In the genomic region with DNA sequence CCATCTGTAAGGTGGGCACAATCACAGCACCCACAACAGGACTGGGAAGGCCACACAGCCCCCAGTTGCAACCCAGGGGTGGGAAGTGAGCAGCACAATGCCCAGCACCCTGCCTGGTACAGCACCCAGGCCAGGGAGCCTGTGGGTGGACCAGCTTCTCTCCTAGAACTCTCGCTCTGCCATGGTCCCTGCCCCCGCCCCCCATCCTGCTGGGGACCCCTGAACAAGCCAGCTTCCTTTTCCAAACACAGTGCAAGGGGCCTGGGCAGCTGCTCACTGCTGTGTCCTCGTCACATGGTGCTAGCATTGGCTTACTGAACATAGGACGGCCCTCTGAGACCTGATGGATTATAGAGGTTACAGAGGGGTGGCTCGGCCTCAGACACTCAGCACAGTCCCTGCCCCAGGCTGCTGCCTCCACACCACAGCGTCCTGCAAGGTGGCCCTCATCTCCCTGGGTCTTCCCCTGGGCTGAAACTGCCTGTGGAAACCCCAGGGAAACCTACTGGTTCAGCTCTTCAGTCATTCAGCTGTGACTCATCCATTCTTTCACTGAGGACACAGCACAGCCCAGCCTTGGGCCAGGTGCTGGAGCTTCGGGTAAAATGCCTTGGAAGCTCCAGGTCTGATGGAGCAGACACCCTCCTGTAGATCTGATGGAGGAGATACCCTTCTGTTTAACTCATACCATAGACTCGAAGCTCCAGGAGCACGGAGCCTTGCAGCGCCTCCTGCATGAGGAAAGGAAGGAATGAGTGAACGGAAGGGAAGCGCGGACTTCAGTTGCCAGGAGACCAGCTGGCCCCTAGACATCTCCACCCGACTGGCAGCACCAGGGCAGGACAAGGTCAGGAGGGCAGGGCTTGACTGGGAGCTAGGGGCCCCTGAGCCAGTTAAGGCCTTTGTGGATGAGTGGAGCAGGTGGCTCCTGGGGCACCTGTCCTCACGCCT, we compare ENCODE assay signal across 23 cellular contexts. TPM values are rescaled to one million over a fixed set of nuclear protein-coding genes. Genes with fewer than 3 reads are reported as not detected.
A peak's percentile ranks its signal among the peaks of the same experiment; 100 is the strongest.
DNase-seq lines count a peak whose midpoint lies in the region; ATAC-seq and TF ChIP-seq lines count a peak whose summit lies in the region.
"Had no signal": no experiment of that assay in that cellular context is flagged by ENCODE, and none has a peak within 500 bp of the region (broad histone marks: within the 10 kb centered on the region; RNA-seq: fewer than 3 reads in every experiment).

No MANE protein-coding gene starts in this region.

- in situ Hi-C loops in Panc1 (cut with HindIII; ENCODE audit: low pct_unique_long_range_greater_than_20kb, low sequenced_read_pairs), result no loop called here

- TF ChIP-seq CTCF in Panc1 (IDR thresholded peaks at IDR 0.05) (no peak), spleen (IDR thresholded peaks at IDR 0.05 in 8 of 11, conservative IDR thresholded peaks at IDR 0.05 in 3 of 11) (no peak)

- H3K36me3 ChIP-seq in Panc1 (ENCODE audit: control insufficient read depth, insufficient read depth, low read length) (no peaks in the 10 kb centered on the region), spleen (no peaks in the 10 kb centered on the region)
- H3K36me3 ChIP-seq: breast epithelium, upper lobe of left lung had no signal

- no peak overlapping the region for H3K4me3 Mint-ChIP-seq in activated naive CD8-positive, alpha-beta T cell treated with anti-CD3 and anti-CD28 coated beads, Interleukin-2, amount 50 U/mL, for 24 hours
- no peak overlapping the region for H3K4me3 Mint-ChIP-seq in activated naive CD8-positive, alpha-beta T cell treated with anti-CD3 and anti-CD28 coated beads for 36 hours
- no peak overlapping the region for H3K4me3 Mint-ChIP-seq in activated CD8-positive, alpha-beta memory T cell treated with anti-CD3 and anti-CD28 coated beads, Interleukin-2, amount 10 ng/mL, durations not matched to agents 7 days and 5 days
- H3K4me3 Mint-ChIP-seq: activated naive CD4-positive, alpha-beta T cell treated with anti-CD3 and anti-CD28 coated beads for 36 hours; neural crest cell; stimulated activated effector memory CD8-positive, alpha-beta T cell treated with anti-CD3 and anti-CD28 coated beads, Interleukin-12 subunit alpha, Interleukin-12 subunit beta, amount 100 ng/mL, for 72 hours had no signal

- H3K27ac ChIP-seq in Panc1 (ENCODE audit: low read length) (no peak overlapping the region), spleen (no peak overlapping the region)
- H3K27ac ChIP-seq: breast epithelium, upper lobe of left lung, VCaP had no signal

- peak; percentile 34 for ATAC-seq in activated naive CD8-positive, alpha-beta T cell treated with anti-CD3 and anti-CD28 coated beads, Interleukin-2, amount 50 U/mL, for 24 hours
- ATAC-seq in Panc1 (peak; percentile 71), HG03442 (IDR thresholded peaks at IDR 0.05; ENCODE audit: unreplicated experiment) (no peak)
- ATAC-seq in activated CD8-positive, alpha-beta memory T cell treated with anti-CD3 and anti-CD28 coated beads, Interleukin-2, amount 10 ng/mL, durations not matched to agents 7 days and 5 days, result no peak
- ATAC-seq: GM12878; stimulated activated effector memory CD8-positive, alpha-beta T cell treated with anti-CD3 and anti-CD28 coated beads, Interleukin-12 subunit alpha, Interleukin-12 subunit beta, amount 100 ng/mL, for 72 hours had no signal

- H3K36me3 Mint-ChIP-seq in activated naive CD8-positive, alpha-beta T cell treated with anti-CD3 and anti-CD28 coated beads, Interleukin-2, amount 50 U/mL, for 24 hours (ENCODE audit: low read depth), result no peaks in the 10 kb centered on the region
- no peaks in the 10 kb centered on the region for H3K36me3 Mint-ChIP-seq in activated naive CD8-positive, alpha-beta T cell treated with anti-CD3 and anti-CD28 coated beads for 36 hours
- no peaks in the 10 kb centered on the region for H3K36me3 Mint-ChIP-seq in activated CD8-positive, alpha-beta memory T cell treated with anti-CD3 and anti-CD28 coated beads, Interleukin-2, amount 10 ng/mL, durations not matched to agents 7 days and 5 days
- H3K36me3 Mint-ChIP-seq: stimulated activated effector memory CD8-positive, alpha-beta T cell treated with anti-CD3 and anti-CD28 coated beads, Interleukin-12 subunit alpha, Interleukin-12 subunit beta, amount 100 ng/mL, for 72 hours had no signal

- TF ChIP-seq POLR2A in spleen (IDR thresholded peaks at IDR 0.05), result no peak

- H3K4me1 ChIP-seq in Panc1 (ENCODE audit: control insufficient read depth, insufficient read depth, low read length) (peaks cover 7% of the 10 kb centered on the region), spleen (peaks cover 0 to 12% (median 0%) of the 10 kb centered on the region in 6 donors)

- intact Hi-C loops in Panc1 (cut with micrococcal nuclease; ENCODE audit: unreplicated experiment), result no loop called here
- intact Hi-C loops in spleen (cut with DNase I; ENCODE audit: low total_unique reads), result no loop called here

- POLR2A ChIA-PET in Panc1 (lab: Charles Lee), result no interaction called here

- H3K27ac Mint-ChIP-seq in activated naive CD8-positive, alpha-beta T cell treated with anti-CD3 and anti-CD28 coated beads, Interleukin-2, amount 50 U/mL, for 24 hours, result no peak overlapping the region
- H3K27ac Mint-ChIP-seq in activated naive CD8-positive, alpha-beta T cell treated with anti-CD3 and anti-CD28 coated beads for 36 hours, result no peak overlapping the region
- H3K27ac Mint-ChIP-seq in activated CD8-positive, alpha-beta memory T cell treated with anti-CD3 and anti-CD28 coated beads, Interleukin-2, amount 10 ng/mL, durations not matched to agents 7 days and 5 days, result no peak overlapping the region
- H3K27ac Mint-ChIP-seq: activated naive CD4-positive, alpha-beta T cell treated with anti-CD3 and anti-CD28 coated beads for 36 hours; stimulated activated effector memory CD8-positive, alpha-beta T cell treated with anti-CD3 and anti-CD28 coated beads, Interleukin-12 subunit alpha, Interleukin-12 subunit beta, amount 100 ng/mL, for 72 hours had no signal

- H3K4me1 Mint-ChIP-seq in activated naive CD8-positive, alpha-beta T cell treated with anti-CD3 and anti-CD28 coated beads, Interleukin-2, amount 50 U/mL, for 24 hours, result no peaks in the 10 kb centered on the region
- H3K4me1 Mint-ChIP-seq in activated naive CD8-positive, alpha-beta T cell treated with anti-CD3 and anti-CD28 coated beads for 36 hours, result no peaks in the 10 kb centered on the region
- H3K4me1 Mint-ChIP-seq in activated CD8-positive, alpha-beta memory T cell treated with anti-CD3 and anti-CD28 coated beads, Interleukin-2, amount 10 ng/mL, durations not matched to agents 7 days and 5 days, result no peaks in the 10 kb centered on the region
- H3K4me1 Mint-ChIP-seq: stimulated activated effector memory CD8-positive, alpha-beta T cell treated with anti-CD3 and anti-CD28 coated beads, Interleukin-12 subunit alpha, Interleukin-12 subunit beta, amount 100 ng/mL, for 72 hours had no signal

- no peaks in the 10 kb centered on the region for H3K9me3 ChIP-seq in Panc1 (ENCODE audit: control insufficient read depth, insufficient read depth, low read depth, low read length)
- no peaks in the 10 kb centered on the region for H3K9me3 ChIP-seq in spleen
- H3K9me3 ChIP-seq: breast epithelium, upper lobe of left lung had no signal

- no peak overlapping the region for H3K4me3 ChIP-seq in Panc1 (ENCODE audit: low read depth in 2 of 2, low read length in 2 of 2)
- no peak overlapping the region for H3K4me3 ChIP-seq in spleen
- H3K4me3 ChIP-seq: breast epithelium, GM12878, upper lobe of left lung had no signal

- CTCF ChIA-PET in Panc1 (lab: Charles Lee), result no interaction called here
- CTCF ChIA-PET in activated CD8-positive, alpha-beta memory T cell treated with anti-CD3 and anti-CD28 coated beads, Interleukin-2, amount 10 ng/mL, durations not matched to agents 7 days and 5 days (lab: Charles Lee), result no interaction called here

- no peaks in the 10 kb centered on the region for H3K9me3 Mint-ChIP-seq in activated naive CD8-positive, alpha-beta T cell treated with anti-CD3 and anti-CD28 coated beads, Interleukin-2, amount 50 U/mL, for 24 hours
- no peaks in the 10 kb centered on the region for H3K9me3 Mint-ChIP-seq in activated naive CD8-positive, alpha-beta T cell treated with anti-CD3 and anti-CD28 coated beads for 36 hours
- no peaks in the 10 kb centered on the region for H3K9me3 Mint-ChIP-seq in activated CD8-positive, alpha-beta memory T cell treated with anti-CD3 and anti-CD28 coated beads, Interleukin-2, amount 10 ng/mL, durations not matched to agents 7 days and 5 days (ENCODE audit: low read depth)
- H3K9me3 Mint-ChIP-seq: activated naive CD4-positive, alpha-beta T cell treated with anti-CD3 and anti-CD28 coated beads for 36 hours; neural crest cell; stimulated activated effector memory CD8-positive, alpha-beta T cell treated with anti-CD3 and anti-CD28 coated beads, Interleukin-12 subunit alpha, Interleukin-12 subunit beta, amount 100 ng/mL, for 72 hours had no signal

- BruUV-seq in Panc1 (replicated peaks; lab: Mats Ljungman, UMichigan), result no TSS peak

- WGBS in spleen, 5 donors, result 68 to 82% (median 80%) methylated on average over 12 to 15 of the region's 15 CpGs

- H3K27me3 Mint-ChIP-seq in activated naive CD8-positive, alpha-beta T cell treated with anti-CD3 and anti-CD28 coated beads, Interleukin-2, amount 50 U/mL, for 24 hours, result peaks cover 4% of the 10 kb centered on the region
- H3K27me3 Mint-ChIP-seq in activated naive CD8-positive, alpha-beta T cell treated with anti-CD3 and anti-CD28 coated beads for 36 hours, result peaks cover 6% of the 10 kb centered on the region
- H3K27me3 Mint-ChIP-seq in activated CD8-positive, alpha-beta memory T cell treated with anti-CD3 and anti-CD28 coated beads, Interleukin-2, amount 10 ng/mL, durations not matched to agents 7 days and 5 days, result no peaks in the 10 kb centered on the region

- H3K27me3 ChIP-seq in Panc1 (ENCODE audit: control insufficient read depth, insufficient read depth, low read length), result no peaks in the 10 kb centered on the region
- H3K27me3 ChIP-seq in spleen (replicated peaks in 1 of 7), result peaks cover 0 to 60% (median 32%) of the 10 kb centered on the region in 7 donors

- no peak for DNase-seq in activated naive CD8-positive, alpha-beta T cell treated with anti-CD3 and anti-CD28 coated beads, Interleukin-2, amount 50 U/mL, for 24 hours
- DNase-seq in activated naive CD8-positive, alpha-beta T cell treated with anti-CD3 and anti-CD28 coated beads for 36 hours, result no peak
- DNase-seq in Panc1 (ENCODE audit: low read depth, low spot score) (no peak), hepatic stellate cell (ENCODE audit: low spot score) (peak; percentile 75), spleen (peak; percentile 63), NCI-H345 (lab: John Stamatoyannopoulos, UW) (no peak)
- DNase-seq in activated CD8-positive, alpha-beta memory T cell treated with anti-CD3 and anti-CD28 coated beads, Interleukin-2, amount 10 ng/mL, durations not matched to agents 7 days and 5 days, result no peak
- DNase-seq: activated CD8-positive, alpha-beta memory T cell treated with anti-CD3 and anti-CD28 coated beads for 24 hours; activated naive CD4-positive, alpha-beta T cell treated with anti-CD3 and anti-CD28 coated beads for 36 hours; effector CD8-positive, alpha-beta T cell; GOT3; mesenchymal stem cell; NCI-H1930; NCI-H526 treated with DMSO at 0.1 percent for 48 hours had no signal

RNA-seq across cellular contexts. Expression of a gene that starts 8.1 kb away (rescaled TPM):
- under 1 TPM; 0.06 to 0.12 TPM for total RNA-seq in activated naive CD8-positive, alpha-beta T cell treated with anti-CD3 and anti-CD28 coated beads for 36 hours
- 22.3 TPM for total RNA-seq in Panc1 (2021; ENCODE audit: unreplicated experiment)
- polyA plus RNA-seq in Panc1 (2012; ENCODE audit: insufficient read length), result 16.1 TPM
- total RNA-seq in spleen, result 1 to 10 TPM in 6 of 7 donors, under 1 TPM in 1; 0.51 to 3.2 (median 1.7) TPM
- polyA plus RNA-seq in spleen, result under 1 TPM; 0.43 to 0.99 (median 0.44) TPM
- total RNA-seq in activated CD8-positive, alpha-beta memory T cell treated with anti-CD3 and anti-CD28 coated beads, Interleukin-2, amount 10 ng/mL, durations not matched to agents 7 days and 5 days, result not detected
- polyA plus RNA-seq: GM12878 had no signal

RNA-seq across cellular contexts. Expression of a gene that starts 39.6 kb away (rescaled TPM):
- not detected for total RNA-seq in activated naive CD8-positive, alpha-beta T cell treated with anti-CD3 and anti-CD28 coated beads for 36 hours
- total RNA-seq in Panc1 (2021; ENCODE audit: unreplicated experiment), result not detected
- polyA plus RNA-seq in Panc1 (2012; ENCODE audit: insufficient read length), result not detected
- not detected for total RNA-seq in spleen
- polyA plus RNA-seq in spleen, result not detected
- not detected for total RNA-seq in activated CD8-positive, alpha-beta memory T cell treated with anti-CD3 and anti-CD28 coated beads, Interleukin-2, amount 10 ng/mL, durations not matched to agents 7 days and 5 days
- total RNA-seq: activated naive CD4-positive, alpha-beta T cell treated with anti-CD3 and anti-CD28 coated beads for 36 hours; breast epithelium; G401; GM12878; neural crest cell; upper lobe of left lung had no signal
- polyA plus RNA-seq: AG04450, GM12878 had no signal

Comparison
In these comparisons a context has a peak if more than half of its experiments do, and no peak if none do; other contexts are left out.
1. ATAC-seq: peak in activated naive CD8-positive, alpha-beta T cell treated with anti-CD3 and anti-CD28 coated beads, Interleukin-2, amount 50 U/mL, for 24 hours (single experiment) and Panc1 (single experiment); none in HG03442 (single experiment) and activated CD8-positive, alpha-beta memory T cell treated with anti-CD3 and anti-CD28 coated beads, Interleukin-2, amount 10 ng/mL, durations not matched to agents 7 days and 5 days (single experiment).
2. DNase-seq: peak in hepatic stellate cell (single experiment) and spleen (single experiment); none in activated naive CD8-positive, alpha-beta T cell treated with anti-CD3 and anti-CD28 coated beads, Interleukin-2, amount 50 U/mL, for 24 hours (single experiment), activated naive CD8-positive, alpha-beta T cell treated with anti-CD3 and anti-CD28 coated beads for 36 hours (single experiment), Panc1 (single experiment), activated CD8-positive, alpha-beta memory T cell treated with anti-CD3 and anti-CD28 coated beads, Interleukin-2, amount 10 ng/mL, durations not matched to agents 7 days and 5 days (single experiment) and NCI-H345 (single experiment).